ENCODE assay signal across 11 cellular contexts in the genomic region with DNA sequence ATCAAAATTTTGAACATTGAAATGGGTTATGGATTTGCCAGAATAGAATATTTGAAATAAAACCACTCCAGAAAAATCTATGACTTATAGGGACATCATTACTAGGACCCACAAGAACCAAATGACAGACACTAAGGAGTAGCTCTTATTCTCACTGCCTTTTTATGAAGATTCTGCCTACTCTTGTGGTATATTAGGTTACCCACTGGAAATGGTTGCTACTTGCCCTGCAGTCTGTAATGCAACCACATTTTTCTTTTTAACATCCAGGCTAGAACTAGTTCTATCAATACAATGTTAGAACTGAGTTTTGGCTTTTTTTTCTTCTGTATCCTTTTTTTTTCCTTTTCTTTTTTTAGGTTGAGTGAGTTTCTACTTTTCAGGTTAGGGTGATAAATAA.
"Had no signal": no experiment of that assay in that cellular context is flagged by ENCODE, and none has a peak within 500 bp of the region (broad histone marks: within the 10 kb centered on the region; RNA-seq: fewer than 3 reads in every experiment).

No MANE protein-coding gene starts in this region.

- ATAC-seq: GM23338, HCT116 had no signal

- DNase-seq: GM23248, GOT3, H7, H9, HCEC 1CT, HFFc6 had no signal

- H2AFZ ChIP-seq: GM23248, GM23338 had no signal

- H3K36me3 ChIP-seq: HAP-1 had no signal

- H3K27ac ChIP-seq: GM23248 had no signal

- H3K9me3 Mint-ChIP-seq: GM23338 had no signal

- H3K4me1 Mint-ChIP-seq: GM23338 had no signal

- H3K4me3 ChIP-seq: GM23248, GM23338, HAP-1 had no signal

- H3K27ac Mint-ChIP-seq: GM23338, H9, HFFc6 had no signal

- H3K9ac ChIP-seq: GM23248 had no signal

- H3K4me2 ChIP-seq: GM23338 had no signal

- H3K4me3 Mint-ChIP-seq: GM23338, H9, HFFc6 had no signal

- H3K9me3 ChIP-seq: HAP-1 had no signal

- FAIRE-seq: H1, H54 had no signal
